In the genomic region with DNA sequence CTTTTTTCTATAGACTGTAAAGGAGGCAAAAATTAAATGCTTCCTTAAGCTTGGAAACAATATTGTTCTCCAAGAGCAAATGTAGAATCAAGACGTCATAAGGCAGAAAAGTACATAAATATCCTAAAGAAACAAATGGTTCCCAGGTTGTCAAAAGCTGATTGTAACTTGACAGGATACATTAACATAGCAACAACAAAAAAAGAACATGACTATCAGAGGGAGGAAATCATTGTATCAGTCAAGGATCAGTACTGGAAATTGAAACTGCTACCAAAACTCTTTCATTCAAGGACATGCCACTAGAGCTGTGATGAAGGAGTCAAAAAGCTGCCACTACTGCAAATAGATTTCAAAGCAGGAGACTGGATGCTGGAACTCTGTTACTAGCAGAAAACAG, we compare ENCODE assay signal across 17 cellular contexts.
"Had no signal": no experiment of that assay in that cellular context is flagged by ENCODE, and none has a peak within 500 bp of the region (broad histone marks: within the 10 kb centered on the region; RNA-seq: fewer than 3 reads in every experiment).

No MANE protein-coding gene starts in this region.

- H3K4me3 Mint-ChIP-seq: activated naive CD4-positive, alpha-beta T cell treated with anti-CD3 and anti-CD28 coated beads, Interleukin-2, amount 50 U/mL, for 24 hours; brain; central memory CD8-positive, alpha-beta T cell; effector memory CD8-positive, alpha-beta T cell; naive thymus-derived CD8-positive, alpha-beta T cell; stimulated activated naive B cell treated with anti-CD40 and anti-IgM and Interleukin-4, amounts not matched to agents 10 μg/mL and 1 μg/mL and 100 μg/mL, for 72 hours had no signal

- H3K4me1 Mint-ChIP-seq: brain; central memory CD8-positive, alpha-beta T cell; stimulated activated naive B cell treated with anti-CD40 and anti-IgM and Interleukin-4, amounts not matched to agents 10 μg/mL and 1 μg/mL and 100 μg/mL, for 72 hours had no signal

- H3K27ac ChIP-seq: upper lobe of right lung had no signal

- ATAC-seq: effector memory CD8-positive, alpha-beta T cell; lower lobe of right lung; naive thymus-derived CD8-positive, alpha-beta T cell; right cardiac atrium; stimulated activated naive B cell treated with anti-CD40 and anti-IgM and Interleukin-4, amounts not matched to agents 10 μg/mL and 1 μg/mL and 100 μg/mL, for 72 hours; upper lobe of right lung had no signal

- H3K27ac Mint-ChIP-seq: activated naive CD4-positive, alpha-beta T cell treated with anti-CD3 and anti-CD28 coated beads, Interleukin-2, amount 50 U/mL, for 24 hours; brain; effector memory CD8-positive, alpha-beta T cell; stimulated activated naive B cell treated with anti-CD40 and anti-IgM and Interleukin-4, amounts not matched to agents 10 μg/mL and 1 μg/mL and 100 μg/mL, for 72 hours had no signal

- H3K36me3 Mint-ChIP-seq: activated naive CD4-positive, alpha-beta T cell treated with anti-CD3 and anti-CD28 coated beads, Interleukin-2, amount 50 U/mL, for 24 hours; brain; naive thymus-derived CD8-positive, alpha-beta T cell; stimulated activated naive B cell treated with anti-CD40 and anti-IgM and Interleukin-4, amounts not matched to agents 10 μg/mL and 1 μg/mL and 100 μg/mL, for 72 hours had no signal

- H3K27me3 Mint-ChIP-seq: activated naive CD4-positive, alpha-beta T cell treated with anti-CD3 and anti-CD28 coated beads, Interleukin-2, amount 50 U/mL, for 24 hours; naive thymus-derived CD8-positive, alpha-beta T cell had no signal

- DNase-seq: activated CD4-positive, alpha-beta T cell treated with anti-CD3 and anti-CD28 coated beads for 1 hour; activated CD8-positive, alpha-beta memory T cell treated with anti-CD3 and anti-CD28 coated beads for 24 hours; activated effector memory CD4-positive, alpha-beta T cell treated with Interleukin-2 at 50 U/mL for 16 hours; amygdala; cortex of kidney; effector memory CD8-positive, alpha-beta T cell; lower lobe of right lung; naive thymus-derived CD8-positive, alpha-beta T cell; right cardiac atrium; spleen; stimulated activated CD4-positive, alpha-beta T cell treated with anti-CD3 and anti-CD28 coated beads, Interleukin-1b, Interleukin-23, amount 100 ng/mL, for 48 hours; stimulated activated naive B cell treated with anti-CD40 and anti-IgM and Interleukin-4, amounts not matched to agents 10 μg/mL and 1 μg/mL and 100 μg/mL, for 72 hours; T1000; upper lobe of right lung had no signal

- H3K9me3 Mint-ChIP-seq: activated naive CD4-positive, alpha-beta T cell treated with anti-CD3 and anti-CD28 coated beads, Interleukin-2, amount 50 U/mL, for 24 hours; brain; central memory CD8-positive, alpha-beta T cell; naive thymus-derived CD8-positive, alpha-beta T cell; stimulated activated naive B cell treated with anti-CD40 and anti-IgM and Interleukin-4, amounts not matched to agents 10 μg/mL and 1 μg/mL and 100 μg/mL, for 72 hours had no signal

- H3K4me3 ChIP-seq: lower lobe of right lung, spleen, upper lobe of right lung had no signal

- H3K9me3 ChIP-seq: lower lobe of right lung, spleen, upper lobe of right lung had no signal
